ENCODE assay signal across 9 cellular contexts in the genomic region with DNA sequence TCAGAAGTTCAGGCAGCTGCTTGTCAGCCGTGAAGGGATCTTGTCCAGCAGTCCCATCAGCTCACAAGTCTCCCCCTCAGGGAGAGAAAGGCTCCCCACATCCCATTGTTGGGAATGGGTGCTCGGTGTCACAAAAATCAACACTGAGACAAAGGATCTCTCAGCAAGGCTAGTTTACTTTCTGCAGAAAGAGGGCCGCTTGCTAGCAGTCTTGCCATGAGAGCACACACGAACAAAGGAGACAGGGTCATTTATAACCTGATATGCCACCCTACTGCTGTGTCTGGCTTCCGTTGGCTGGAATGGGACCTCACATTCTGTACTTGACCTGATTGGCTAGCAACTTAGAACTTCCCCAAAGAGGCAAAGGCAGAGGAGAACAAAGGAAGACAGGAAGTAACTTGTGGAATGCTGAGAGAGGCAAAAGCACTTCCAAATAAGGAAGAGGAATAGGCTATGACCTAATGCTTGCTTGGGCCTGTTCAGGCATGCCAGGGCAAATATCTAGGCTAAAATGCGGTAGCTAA. TPM values are rescaled to one million over a fixed set of nuclear protein-coding genes. Genes with fewer than 3 reads are reported as not detected.
DNase-seq lines count a peak whose midpoint lies in the region; ATAC-seq, FAIRE-seq and TF ChIP-seq lines count a peak whose summit lies in the region.
"Had no signal": no experiment of that assay in that cellular context is flagged by ENCODE, and none has a peak within 500 bp of the region (broad histone marks: within the 10 kb centered on the region; RNA-seq: fewer than 3 reads in every experiment).

No MANE protein-coding gene starts in this region.

- no peak for TF ChIP-seq CTCF in A549 (IDR thresholded peaks at IDR 0.05)

- H3K27ac Mint-ChIP-seq in stimulated activated naive CD8-positive, alpha-beta T cell treated with anti-CD3 and anti-CD28 coated beads, Interleukin-15, amount 100 ng/mL, for 72 hours: no peak overlapping the region
- H3K27ac Mint-ChIP-seq: activated naive CD4-positive, alpha-beta T cell treated with anti-CD3 and anti-CD28 coated beads, Interleukin-2, amount 50 U/mL, for 24 hours had no signal

- peaks cover 75% of the 10 kb centered on the region for H3K27me3 Mint-ChIP-seq in stimulated activated naive CD8-positive, alpha-beta T cell treated with anti-CD3 and anti-CD28 coated beads, Interleukin-15, amount 100 ng/mL, for 72 hours

- no peaks in the 10 kb centered on the region for H3K9me3 Mint-ChIP-seq in stimulated activated naive CD8-positive, alpha-beta T cell treated with anti-CD3 and anti-CD28 coated beads, Interleukin-15, amount 100 ng/mL, for 72 hours
- H3K9me3 Mint-ChIP-seq: activated naive CD4-positive, alpha-beta T cell treated with anti-CD3 and anti-CD28 coated beads, Interleukin-2, amount 50 U/mL, for 24 hours had no signal

- peak; percentile 63 for FAIRE-seq in A549 (lab: Jason Lieb, UNC)

- TF ChIP-seq EP300 in A549 (IDR thresholded peaks at IDR 0.05): no peak

- 60% methylated on average over 6 of the region's 6 CpGs for WGBS in A549 (ENCODE audit: missing lambda C conversion rate)

- CTCF ChIA-PET in A549 (lab: Yijun Ruan, JAX): interaction anchor here (1.5 to 1.9 kb wide), 2 partner anchors 56 to 105 kb away, joined by 4 read pairs; no protein-coding TSS in a partner anchor

- TF ChIP-seq POLR2A in A549 (IDR thresholded peaks at IDR 0.05; ENCODE audit: low read length): no peak

- DNase-seq in A549 (ENCODE audit: low read depth in 1 of 2, low spot score in 1 of 2): peak in 1 of 2 experiments; percentile 94
- DNase-seq in HS-27A (ENCODE audit: low read depth): peak; percentile 8
- DNase-seq in SHP77 (lab: John Stamatoyannopoulos, UW): peak; percentile 78 to 85
- DNase-seq in fibroblast of gingiva (ENCODE audit: low read depth): peak; percentile 54
- peak; percentile 14 for DNase-seq in occipital lobe (lab: John Stamatoyannopoulos, UW)
- no peak for DNase-seq in stimulated activated naive CD8-positive, alpha-beta T cell treated with anti-CD3 and anti-CD28 coated beads, Interleukin-15, amount 100 ng/mL, for 72 hours
- no peak for DNase-seq in stimulated activated naive CD4-positive, alpha-beta T cell (lab: John Stamatoyannopoulos, UW)
- DNase-seq in NCI-H1694 (lab: John Stamatoyannopoulos, UW): no peak

- peaks cover 17% of the 10 kb centered on the region for H3K4me1 ChIP-seq in A549

- POLR2A ChIA-PET in A549 (lab: Yijun Ruan, JAX): interaction anchor here (1.0 kb wide), 1 partner anchor 15 kb away, joined by 3 read pairs; the partner anchor contains the start of gene IGFL2

- peak overlapping the region; percentile 80 to 86 for H3K27ac ChIP-seq in A549

- no peak for TF ChIP-seq RAD21 in A549 (conservative IDR thresholded peaks at IDR 0.05 in 1 of 2, IDR thresholded peaks at IDR 0.05 in 1 of 2)

- no peaks in the 10 kb centered on the region for H3K4me1 Mint-ChIP-seq in stimulated activated naive CD8-positive, alpha-beta T cell treated with anti-CD3 and anti-CD28 coated beads, Interleukin-15, amount 100 ng/mL, for 72 hours
- H3K4me1 Mint-ChIP-seq: activated naive CD4-positive, alpha-beta T cell treated with anti-CD3 and anti-CD28 coated beads, Interleukin-2, amount 50 U/mL, for 24 hours had no signal

- ATAC-seq in A549: peak in 1 of 2 experiments; percentile 63; a peak in 3 of 6 replicates
- ATAC-seq in stimulated activated naive CD8-positive, alpha-beta T cell treated with anti-CD3 and anti-CD28 coated beads, Interleukin-15, amount 100 ng/mL, for 72 hours: no peak

- H3K4me3 Mint-ChIP-seq in stimulated activated naive CD8-positive, alpha-beta T cell treated with anti-CD3 and anti-CD28 coated beads, Interleukin-15, amount 100 ng/mL, for 72 hours: no peak overlapping the region
- H3K4me3 Mint-ChIP-seq: activated naive CD4-positive, alpha-beta T cell treated with anti-CD3 and anti-CD28 coated beads, Interleukin-2, amount 50 U/mL, for 24 hours had no signal

- H3K9me3 ChIP-seq in A549: peaks cover 17% of the 10 kb centered on the region

- peak overlapping the region; percentile 25; the same call in 2 of the 3 replicates for H3K4me2 ChIP-seq in A549

- no peak overlapping the region for H3K4me3 ChIP-seq in A549

TF ChIP-seq in A549, 52 proteins besides CTCF, POLR2A, EP300 and RAD21:
- TF ChIP-seq, protein P1, sequence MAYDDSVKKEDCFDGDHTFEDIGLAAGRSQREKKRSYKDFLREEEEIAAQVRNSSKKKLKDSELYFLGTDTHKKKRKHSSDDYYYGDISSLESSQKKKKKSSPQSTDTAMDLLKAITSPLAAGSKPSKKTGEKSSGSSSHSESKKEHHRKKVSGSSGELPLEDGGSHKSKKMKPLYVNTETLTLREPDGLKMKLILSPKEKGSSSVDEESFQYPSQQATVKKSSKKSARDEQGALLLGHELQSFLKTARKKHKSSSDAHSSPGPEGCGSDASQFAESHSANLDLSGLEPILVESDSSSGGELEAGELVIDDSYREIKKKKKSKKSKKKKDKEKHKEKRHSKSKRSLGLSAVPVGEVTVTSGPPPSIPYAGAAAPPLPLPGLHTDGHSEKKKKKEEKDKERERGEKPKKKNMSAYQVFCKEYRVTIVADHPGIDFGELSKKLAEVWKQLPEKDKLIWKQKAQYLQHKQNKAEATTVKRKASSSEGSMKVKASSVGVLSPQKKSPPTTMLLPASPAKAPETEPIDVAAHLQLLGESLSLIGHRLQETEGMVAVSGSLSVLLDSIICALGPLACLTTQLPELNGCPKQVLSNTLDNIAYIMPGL (CRISPR knock-in tag; IDR thresholded peaks at IDR 0.05; ENCODE audit: borderline replicate concordance): no peak
- peak; percentile 30 for TF ChIP-seq MAFK (IDR thresholded peaks at IDR 0.05; ENCODE audit: partially characterized antibody)
TF ChIP-seq in A549: peak in this region for 1.

RNA-seq across cellular contexts. Expression of gene IGFL3, which starts 8.7 kb away (rescaled TPM):
- polyA plus RNA-seq in A549 (2011; rRNA removed) (0.16 TPM in 1 of 2 replicates, not detected in the other), A549 (2017; fragmentation: RNase III; extraction: RNeasy Plus Mini Kit Qiagen cat#74134 plus additional on column Dnase treatment) (0.44 to 1.1 TPM (median 0.66 TPM) in 3 replicates)
- 0.07 and 0.18 TPM in 2 replicates for polyA plus RNA-seq in A549 (2012; cell fraction: cytosol; rRNA removed)
- polyA plus RNA-seq in A549 (2012; cell fraction: nucleus; rRNA removed): 0.08 TPM in 1 of 2 replicates, not detected in the other
- polyA minus RNA-seq in A549 (2011; rRNA and poly(A)+ RNA removed): not detected in 2 replicates
- not detected for total RNA-seq in occipital lobe

RNA-seq across cellular contexts. Expression of gene IGFL2, which starts 14.9 kb away (rescaled TPM):
- polyA plus RNA-seq in A549 (2011; rRNA removed) (0.78 and 1.9 TPM in 2 replicates), A549 (2017; fragmentation: RNase III; extraction: RNeasy Plus Mini Kit Qiagen cat#74134 plus additional on column Dnase treatment) (0.21 to 1.4 TPM (median 1.1 TPM) in 3 replicates)
- polyA plus RNA-seq in A549 (2012; cell fraction: cytosol; rRNA removed): 0.70 and 0.75 TPM in 2 replicates
- 0.42 and 0.68 TPM in 2 replicates for polyA plus RNA-seq in A549 (2012; cell fraction: nucleus; rRNA removed)
- 0.63 and 1.2 TPM in 2 replicates for polyA minus RNA-seq in A549 (2011; rRNA and poly(A)+ RNA removed)
- 0.31 TPM for total RNA-seq in occipital lobe

Comparison
In these comparisons a context has a peak if more than half of its experiments do, and no peak if none do; other contexts are left out.
1. DNase-seq: peak in HS-27A (single experiment), SHP77 (2 of 2), fibroblast of gingiva (single experiment) and occipital lobe (single experiment); none in stimulated activated naive CD8-positive, alpha-beta T cell treated with anti-CD3 and anti-CD28 coated beads, Interleukin-15, amount 100 ng/mL, for 72 hours (0 of 2), stimulated activated naive CD4-positive, alpha-beta T cell (0 of 6) and NCI-H1694 (single experiment).